Comparison of ENCODE assay signal across 11 cellular contexts in the genomic region with DNA sequence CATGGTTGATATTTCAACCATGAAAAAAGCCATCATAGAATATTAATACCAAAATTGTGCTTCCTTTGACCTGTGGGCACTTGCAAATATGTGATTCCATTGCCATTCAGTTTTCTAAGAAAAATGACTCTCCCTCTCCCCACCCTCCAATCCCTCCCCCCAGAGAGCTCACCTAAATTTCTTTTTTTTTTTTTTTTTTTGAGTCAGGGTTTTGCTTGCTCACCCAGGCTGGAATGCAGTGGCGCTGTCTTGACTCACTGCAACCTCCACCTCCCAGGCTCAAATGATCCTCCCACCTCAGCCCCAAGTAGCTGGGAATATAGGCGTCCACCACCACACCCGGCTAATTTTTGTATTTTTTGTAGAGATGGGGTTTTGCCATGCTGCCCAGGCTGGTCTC. TPM values are rescaled to one million over a fixed set of nuclear protein-coding genes. Genes with fewer than 3 reads are reported as not detected.
DNase-seq lines count a peak whose midpoint lies in the region; ATAC-seq and TF ChIP-seq lines count a peak whose summit lies in the region.
"Had no signal": no experiment of that assay in that cellular context is flagged by ENCODE, and none has a peak within 500 bp of the region (broad histone marks: within the 10 kb centered on the region; RNA-seq: fewer than 3 reads in every experiment).

No MANE protein-coding gene starts in this region.

- CTCF ChIA-PET in activated CD8-positive, alpha-beta T cell treated with anti-CD3 and anti-CD28 coated beads for 36 hours (lab: Charles Lee), result interaction anchor here (0.8 to 1.9 kb wide), 4 partner anchors 10 to 122 kb away, joined by 3 to 10 read pairs (median 4); no protein-coding TSS in a partner anchor

- TF ChIP-seq POLR2A in stomach (IDR thresholded peaks at IDR 0.05), result no peak

- ATAC-seq in activated CD8-positive, alpha-beta T cell treated with anti-CD3 and anti-CD28 coated beads for 36 hours, result peak; percentile 48
- ATAC-seq in GM19455 (IDR thresholded peaks at IDR 0.05; ENCODE audit: unreplicated experiment), result no peak

- POLR2A ChIA-PET in activated CD8-positive, alpha-beta T cell treated with anti-CD3 and anti-CD28 coated beads for 36 hours (lab: Charles Lee), result no interaction called here

- no peaks in the 10 kb centered on the region for H3K9me3 ChIP-seq in stomach
- H3K9me3 ChIP-seq: transverse colon had no signal

- H3K4me3 ChIP-seq in stomach, result no peak overlapping the region
- H3K4me3 ChIP-seq: transverse colon had no signal

- H3K27ac Mint-ChIP-seq in activated CD8-positive, alpha-beta T cell treated with anti-CD3 and anti-CD28 coated beads for 36 hours, result peak overlapping the region; percentile 46
- no peak overlapping the region for H3K27ac Mint-ChIP-seq in T-helper 2 cell treated with Interferon-gamma antibody and Interleukin-4, amounts not matched to agents 5 μg/mL and 100 μg/mL, for 36 hours

- intact Hi-C loops in activated CD8-positive, alpha-beta T cell treated with anti-CD3 and anti-CD28 coated beads for 36 hours (cut with micrococcal nuclease), result no loop called here
- intact Hi-C loops in stomach (cut with DNase I; ENCODE audit: low total_unique reads), result no loop called here

- H3K27me3 ChIP-seq in stomach, result no peaks in the 10 kb centered on the region
- H3K27me3 ChIP-seq: transverse colon had no signal

- no peak for TF ChIP-seq EP300 in stomach (IDR thresholded peaks at IDR 0.05)

- no peak overlapping the region for H3K27ac ChIP-seq in stomach
- H3K27ac ChIP-seq: C4-2B had no signal

- peaks cover 0 to 17% (median 6%) of the 10 kb centered on the region in 4 donors for H3K4me1 ChIP-seq in stomach

- no peak for TF ChIP-seq CTCF in activated CD8-positive, alpha-beta T cell treated with anti-CD3 and anti-CD28 coated beads for 36 hours (IDR thresholded peaks at IDR 0.05)
- no peak for TF ChIP-seq CTCF in stomach (IDR thresholded peaks at IDR 0.05)

- 92 to 98% (median 97%) methylated on average over 3 of the region's 3 CpGs for WGBS in stomach, 5 donors

- no peak overlapping the region for H3K4me3 Mint-ChIP-seq in activated CD8-positive, alpha-beta T cell treated with anti-CD3 and anti-CD28 coated beads for 36 hours
- no peak overlapping the region for H3K4me3 Mint-ChIP-seq in T-helper 2 cell treated with Interferon-gamma antibody and Interleukin-4, amounts not matched to agents 5 μg/mL and 100 μg/mL, for 36 hours

- H3K9me3 Mint-ChIP-seq in activated CD8-positive, alpha-beta T cell treated with anti-CD3 and anti-CD28 coated beads for 36 hours, result no peaks in the 10 kb centered on the region
- no peaks in the 10 kb centered on the region for H3K9me3 Mint-ChIP-seq in T-helper 2 cell treated with Interferon-gamma antibody and Interleukin-4, amounts not matched to agents 5 μg/mL and 100 μg/mL, for 36 hours

- peaks cover 15% of the 10 kb centered on the region for H3K36me3 Mint-ChIP-seq in activated CD8-positive, alpha-beta T cell treated with anti-CD3 and anti-CD28 coated beads for 36 hours (ENCODE audit: low read depth)
- peaks cover 3% of the 10 kb centered on the region for H3K36me3 Mint-ChIP-seq in T-helper 2 cell treated with Interferon-gamma antibody and Interleukin-4, amounts not matched to agents 5 μg/mL and 100 μg/mL, for 36 hours (ENCODE audit: low read depth)

- no peaks in the 10 kb centered on the region for H3K36me3 ChIP-seq in stomach
- H3K36me3 ChIP-seq: transverse colon had no signal

- peak; percentile 21 for DNase-seq in AG20443 (ENCODE audit: low spot score)
- peak; percentile 55 for DNase-seq in HK-2 (ENCODE audit: unreplicated experiment)
- no peak for DNase-seq in activated CD8-positive, alpha-beta T cell treated with anti-CD3 and anti-CD28 coated beads for 36 hours
- peak; percentile 90 for DNase-seq in iris pigment epithelial cell (ENCODE audit: low read depth)
- no peak for DNase-seq in T-helper 2 cell treated with Interferon-gamma antibody and Interleukin-4, amounts not matched to agents 5 μg/mL and 100 μg/mL, for 36 hours (ENCODE audit: low spot score)
- DNase-seq in foreskin melanocyte, result no peak
- no peak for DNase-seq in stomach
- DNase-seq: NCI-H2107, transverse colon had no signal

- no peaks in the 10 kb centered on the region for H3K27me3 Mint-ChIP-seq in activated CD8-positive, alpha-beta T cell treated with anti-CD3 and anti-CD28 coated beads for 36 hours
- H3K27me3 Mint-ChIP-seq in T-helper 2 cell treated with Interferon-gamma antibody and Interleukin-4, amounts not matched to agents 5 μg/mL and 100 μg/mL, for 36 hours (ENCODE audit: low read depth), result no peaks in the 10 kb centered on the region

- H3K4me1 Mint-ChIP-seq in activated CD8-positive, alpha-beta T cell treated with anti-CD3 and anti-CD28 coated beads for 36 hours (ENCODE audit: low read depth), result peaks cover 46% of the 10 kb centered on the region
- peaks cover 27% of the 10 kb centered on the region for H3K4me1 Mint-ChIP-seq in T-helper 2 cell treated with Interferon-gamma antibody and Interleukin-4, amounts not matched to agents 5 μg/mL and 100 μg/mL, for 36 hours (ENCODE audit: low read depth)

RNA-seq across cellular contexts. Expression of gene SNX25, which starts 47.0 kb away (rescaled TPM):
- 10 to 100 TPM; 24.0 to 24.3 TPM for total RNA-seq in activated CD8-positive, alpha-beta T cell treated with anti-CD3 and anti-CD28 coated beads for 36 hours
- total RNA-seq in stomach, result 10 to 100 TPM in 4 of 5 donors, 1 to 10 TPM in 1; 4.1 to 36.8 (median 26.4) TPM
- polyA plus RNA-seq in stomach, result 1 to 10 TPM; 2.6 to 4.7 (median 3.2) TPM

RNA-seq across cellular contexts. Expression of gene CFAP97, which starts 52.6 kb away (rescaled TPM):
- total RNA-seq in activated CD8-positive, alpha-beta T cell treated with anti-CD3 and anti-CD28 coated beads for 36 hours, result 10 to 100 TPM; 48.5 to 50.3 TPM
- total RNA-seq in stomach, result 10 to 100 TPM in 4 of 5 donors, 1 to 10 TPM in 1; 8.7 to 39.8 (median 22.5) TPM
- 10 to 100 TPM in 1 of 3 donors, 1 to 10 TPM in 2; 4.8 to 11.0 (median 8.8) TPM for polyA plus RNA-seq in stomach

Comparison
In these comparisons a context has a peak if more than half of its experiments do, and no peak if none do; other contexts are left out.
1. DNase-seq: peak in AG20443 (single experiment), HK-2 (single experiment) and iris pigment epithelial cell (single experiment); none in activated CD8-positive, alpha-beta T cell treated with anti-CD3 and anti-CD28 coated beads for 36 hours (single experiment), T-helper 2 cell treated with Interferon-gamma antibody and Interleukin-4, amounts not matched to agents 5 μg/mL and 100 μg/mL, for 36 hours (single experiment), foreskin melanocyte (single experiment) and stomach (single experiment).